Comparison of ENCODE assay signal across 8 cellular contexts in the genomic region with DNA sequence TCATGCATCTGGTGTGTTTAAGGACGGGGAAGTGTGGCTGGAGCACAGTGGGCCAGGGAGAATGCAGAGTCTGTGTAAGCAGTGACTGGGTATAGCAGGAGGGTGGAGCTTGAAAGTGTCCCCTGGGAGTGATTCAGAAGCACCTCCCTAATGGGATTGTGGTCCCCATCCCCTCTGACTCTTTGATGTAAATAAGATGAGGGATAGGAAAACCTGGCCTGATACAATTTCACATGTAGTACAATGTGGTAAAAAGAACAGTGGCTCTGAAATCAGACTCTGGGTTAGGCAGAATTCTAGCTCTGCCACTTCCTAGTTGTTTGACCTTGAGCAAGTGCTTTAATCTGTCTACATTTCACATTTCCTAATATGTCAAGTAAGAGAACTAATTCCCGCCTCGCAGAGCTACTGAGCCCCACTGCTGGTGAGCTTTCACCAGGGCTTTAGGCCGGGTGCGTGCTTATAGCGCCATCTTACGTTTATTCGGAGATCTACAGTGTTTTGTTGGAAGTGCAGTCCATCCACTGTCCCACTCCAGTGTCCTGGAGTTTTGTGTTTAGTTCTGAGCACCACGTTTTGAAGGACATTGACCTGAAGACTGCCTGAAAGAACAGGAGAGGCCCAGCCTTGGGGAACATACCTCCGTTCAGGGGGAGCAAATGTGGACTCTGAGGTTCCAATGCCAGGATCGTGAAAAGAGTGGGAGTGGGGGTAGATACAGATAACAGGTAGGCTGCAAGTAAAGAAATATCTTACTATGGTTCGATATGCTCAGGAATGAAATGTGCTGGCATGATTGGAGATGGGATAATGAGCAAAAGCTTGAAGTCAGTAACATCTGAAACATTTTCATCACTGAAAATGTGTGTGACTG. TPM values are rescaled to one million over a fixed set of nuclear protein-coding genes. Genes with fewer than 3 reads are reported as not detected.
A peak's percentile ranks its signal among the peaks of the same experiment; 100 is the strongest.
DNase-seq lines count a peak whose midpoint lies in the region; ATAC-seq, FAIRE-seq and TF ChIP-seq lines count a peak whose summit lies in the region.

No MANE protein-coding gene starts in this region.

- H3K27ac Mint-ChIP-seq in MCF 10A (ENCODE audit: low read depth, unreplicated experiment), result no peak overlapping the region

- POLR2A ChIA-PET in MCF 10A (lab: Yijun Ruan, JAX), result interaction anchor here (0.5 to 3.0 kb wide), 10 partner anchors 15 to 440 kb away, joined by 3 to 18 read pairs (median 3); partner anchors contain the start of genes ATOSB and RUSC2

- DNase-seq in DMS 273 treated with DMSO at 0.1 percent for 48 hours (lab: John Stamatoyannopoulos, UW), result peak; percentile 27
- peak; percentile 84 for DNase-seq in HuH-7 (ENCODE audit: low spot score)
- DNase-seq in RPMI8226, result peak; percentile 65
- DNase-seq in MCF 10A (ENCODE audit: unreplicated experiment), result peak; percentile 78
- peak; percentile 56 for DNase-seq in small intestine
- no peak for DNase-seq in NCI-H2171 treated with DMSO at 0.1 percent for 48 hours (lab: John Stamatoyannopoulos, UW)

- H3K27me3 Mint-ChIP-seq in MCF 10A (ENCODE audit: insufficient read depth, unreplicated experiment), result no peaks in the 10 kb centered on the region

- FAIRE-seq in islet of Langerhans (lab: Jason Lieb, UNC), result peak; percentile 94
- FAIRE-seq in small intestine (lab: Jason Lieb, UNC), result no peak

- intact Hi-C loops in MCF 10A (cut with micrococcal nuclease), result loop anchor here (1.0 to 10.0 kb wide), 5 partner anchors 43 to 659 kb away; a partner anchor contains a TSS

- H3K4me1 Mint-ChIP-seq in MCF 10A (ENCODE audit: insufficient read depth, unreplicated experiment), result peaks cover 12% of the 10 kb centered on the region

- H3K27ac ChIP-seq in small intestine (ENCODE audit: low read depth in 1 of 2, low read length in 1 of 2), result peak overlapping the region in 1 of 2 donors; percentile 19

- H3K36me3 ChIP-seq in small intestine (ENCODE audit: control insufficient read depth in 2 of 2, insufficient read depth in 2 of 2, low read length in 2 of 2), result no peaks in the 10 kb centered on the region

- no peaks in the 10 kb centered on the region for H3K27me3 ChIP-seq in small intestine (ENCODE audit: control insufficient read depth in 2 of 2, insufficient read depth in 2 of 2, low read length in 2 of 2)

- H3K4me3 Mint-ChIP-seq in MCF 10A (ENCODE audit: unreplicated experiment), result no peak overlapping the region

- H3K4me1 ChIP-seq in small intestine (ENCODE audit: control insufficient read depth in 2 of 2, insufficient read depth in 1 of 2, low read depth in 1 of 2, low read length in 1 of 2), result no peaks in the 10 kb centered on the region

- peaks cover 25% of the 10 kb centered on the region for H3K36me3 Mint-ChIP-seq in MCF 10A (ENCODE audit: insufficient read depth, unreplicated experiment)

- no peaks in the 10 kb centered on the region for H3K9me3 Mint-ChIP-seq in MCF 10A (ENCODE audit: unreplicated experiment)

- no TSS peak for BruUV-seq in MCF 10A (replicated peaks; lab: Mats Ljungman, UMichigan)

- CTCF ChIA-PET in MCF 10A (lab: Yijun Ruan, JAX), result interaction anchor here (0.5 to 6.2 kb wide), 41 partner anchors 9 to 752 kb away, joined by 3 to 55 read pairs (median 4); partner anchors contain the start of genes CCDC107, RMRP and RUSC2

- TF ChIP-seq CTCF in MCF 10A (IDR thresholded peaks at IDR 0.05; ENCODE audit: unreplicated experiment), result peak; percentile 90

- no peak for ATAC-seq in GM21381 (IDR thresholded peaks at IDR 0.05; ENCODE audit: unreplicated experiment)

- WGBS in small intestine, 3 donors, result 20 to 25% (median 24%) methylated on average over 12 of the region's 12 CpGs

- no peak overlapping the region for H3K4me3 ChIP-seq in small intestine (ENCODE audit: low read depth in 1 of 2, low read length in 2 of 2)

- no peaks in the 10 kb centered on the region for H3K9me3 ChIP-seq in small intestine (ENCODE audit: control insufficient read depth, low read depth)

RNA-seq across cellular contexts. Expression of gene TESK1, which starts 51.2 kb away (rescaled TPM):
- 32.1 and 41.9 TPM in 2 replicates for total RNA-seq in MCF 10A (2022)
- 10 to 100 TPM; 22.4 to 53.0 (median 42.4) TPM for polyA plus RNA-seq in small intestine
